In genomic region chr16:11064202-11064540, GRCh38 we compare ENCODE assay signal across 26 cellular contexts.
"Had no signal": no experiment of that assay in that cellular context is flagged by ENCODE, and none has a peak within 500 bp of the region (broad histone marks: within the 10 kb centered on the region; RNA-seq: fewer than 3 reads in every experiment).

No MANE protein-coding gene starts in this region.

- H3K9me3 ChIP-seq: breast epithelium, left ventricle myocardium inferior, mucosa of descending colon, stomach, tibial artery, upper lobe of right lung had no signal

- H3K27me3 Mint-ChIP-seq: activated CD4-positive, alpha-beta memory T cell treated with anti-CD3 and anti-CD28 coated beads, Interleukin-2, amount 10 ng/mL, durations not matched to agents 7 days and 5 days; activated CD4-positive, alpha-beta T cell treated with anti-CD3 and anti-CD28 coated beads, Interleukin-2, amount 10 ng/mL, durations not matched to agents 7 days and 5 days; central memory CD8-positive, alpha-beta T cell; natural killer cell treated with Interleukin-12 subunit alpha and Interleukin-12 subunit beta and Interleukin-15 and Interleukin-18, amount 100 ng/mL, for 72 hours; progenitor cell of endocrine pancreas; stimulated activated naive B cell treated with anti-CD40 and anti-IgM and Interleukin-4, amounts not matched to agents 10 μg/mL and 1 μg/mL and 100 μg/mL, for 72 hours had no signal

- H3K27ac Mint-ChIP-seq: activated CD4-positive, alpha-beta memory T cell treated with anti-CD3 and anti-CD28 coated beads, Interleukin-2, amount 10 ng/mL, durations not matched to agents 7 days and 5 days; activated CD4-positive, alpha-beta T cell treated with anti-CD3 and anti-CD28 coated beads, Interleukin-2, amount 10 ng/mL, durations not matched to agents 7 days and 5 days; activated naive CD4-positive, alpha-beta T cell treated with anti-CD3 and anti-CD28 coated beads for 36 hours had no signal

- H3K4me3 Mint-ChIP-seq: activated CD4-positive, alpha-beta memory T cell treated with anti-CD3 and anti-CD28 coated beads, Interleukin-2, amount 10 ng/mL, durations not matched to agents 7 days and 5 days; activated CD4-positive, alpha-beta T cell treated with anti-CD3 and anti-CD28 coated beads, Interleukin-2, amount 10 ng/mL, durations not matched to agents 7 days and 5 days; activated naive CD4-positive, alpha-beta T cell treated with anti-CD3 and anti-CD28 coated beads for 36 hours; central memory CD8-positive, alpha-beta T cell; natural killer cell treated with Interleukin-12 subunit alpha and Interleukin-12 subunit beta and Interleukin-15 and Interleukin-18, amount 100 ng/mL, for 72 hours; stimulated activated naive B cell treated with anti-CD40 and anti-IgM and Interleukin-4, amounts not matched to agents 10 μg/mL and 1 μg/mL and 100 μg/mL, for 72 hours had no signal

- H3K9me3 Mint-ChIP-seq: activated CD4-positive, alpha-beta memory T cell treated with anti-CD3 and anti-CD28 coated beads, Interleukin-2, amount 10 ng/mL, durations not matched to agents 7 days and 5 days; activated CD4-positive, alpha-beta T cell treated with anti-CD3 and anti-CD28 coated beads, Interleukin-2, amount 10 ng/mL, durations not matched to agents 7 days and 5 days; activated naive CD4-positive, alpha-beta T cell treated with anti-CD3 and anti-CD28 coated beads for 36 hours; central memory CD8-positive, alpha-beta T cell; natural killer cell treated with Interleukin-12 subunit alpha and Interleukin-12 subunit beta and Interleukin-15 and Interleukin-18, amount 100 ng/mL, for 72 hours; stimulated activated naive B cell treated with anti-CD40 and anti-IgM and Interleukin-4, amounts not matched to agents 10 μg/mL and 1 μg/mL and 100 μg/mL, for 72 hours had no signal

- H3K4me1 Mint-ChIP-seq: central memory CD8-positive, alpha-beta T cell had no signal

- ATAC-seq: mucosa of descending colon; natural killer cell treated with Interleukin-12 subunit alpha and Interleukin-12 subunit beta and Interleukin-15 and Interleukin-18, amount 100 ng/mL, for 72 hours; sciatic nerve; stimulated activated naive B cell treated with anti-CD40 and anti-IgM and Interleukin-4, amounts not matched to agents 10 μg/mL and 1 μg/mL and 100 μg/mL, for 72 hours; upper lobe of right lung had no signal

- H3K4me3 ChIP-seq: breast epithelium, left ventricle myocardium inferior, lung, mucosa of descending colon, smooth muscle cell, stomach, tibial artery, upper lobe of right lung had no signal

- H3K36me3 ChIP-seq: breast epithelium had no signal

- DNase-seq: activated CD4-positive, alpha-beta memory T cell treated with anti-CD3 and anti-CD28 coated beads, Interleukin-2, amount 10 ng/mL, durations not matched to agents 7 days and 5 days; activated CD4-positive, alpha-beta T cell treated with anti-CD3 and anti-CD28 coated beads, Interleukin-2, amount 10 ng/mL, durations not matched to agents 7 days and 5 days; activated CD4-positive, CD25-positive, alpha-beta regulatory T cell treated with anti-CD3 and anti-CD28 coated beads, Interleukin-2, amount 50 U/mL, for 72 hours; activated naive CD4-positive, alpha-beta T cell treated with anti-CD3 and anti-CD28 coated beads for 36 hours; activated T-cell treated with anti-CD3 and anti-CD28 coated beads, Interleukin-2, amount 50 U/mL, for 1 hour; amniotic stem cell; effector CD8-positive, alpha-beta T cell; glutamatergic neuron; left ventricle myocardium inferior; mesendoderm; mucosa of descending colon; stimulated activated CD4-positive, alpha-beta T cell treated with anti-CD3 and anti-CD28 coated beads, Interleukin-1b, Interleukin-23, amount 100 ng/mL, for 48 hours; stimulated activated CD4-positive, alpha-beta T cell treated with anti-CD3 and anti-CD28 coated beads, Interleukin-4, amount 100 ng/mL, for 4 hours; stimulated activated CD8-positive, alpha-beta memory T cell treated with anti-CD3 and anti-CD28 coated beads, Interleukin-4, amount 100 ng/mL, for 48 hours; stimulated activated naive B cell treated with anti-CD40 and anti-IgM and Interleukin-4, amounts not matched to agents 10 μg/mL and 1 μg/mL and 100 μg/mL, for 72 hours; stomach; T1000; upper lobe of right lung had no signal

- H3K27me3 ChIP-seq: breast epithelium, stomach, tibial artery, upper lobe of right lung had no signal
